Comparison of ENCODE assay signal across 26 cellular contexts in the genomic region with DNA sequence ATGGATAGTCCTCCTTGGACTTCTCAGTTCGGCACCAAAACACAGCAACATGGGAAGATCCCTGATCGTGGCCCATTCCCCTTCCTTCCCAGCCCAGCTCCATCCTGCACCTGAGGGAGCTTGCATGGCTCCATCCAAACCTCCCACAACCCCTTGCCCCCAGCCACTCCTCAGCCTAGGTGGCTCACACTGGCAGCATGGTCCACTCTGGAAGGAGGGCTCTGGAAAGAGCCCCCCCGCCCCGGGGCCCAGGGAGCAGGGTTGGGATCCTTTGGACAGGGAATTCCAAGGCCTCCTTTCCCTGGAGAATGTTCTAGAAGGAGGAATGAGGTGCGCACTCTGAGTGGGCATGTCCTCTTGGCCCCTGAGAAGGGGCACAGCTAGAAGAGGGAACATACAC.
"Had no signal": no experiment of that assay in that cellular context is flagged by ENCODE, and none has a peak within 500 bp of the region (broad histone marks: within the 10 kb centered on the region; RNA-seq: fewer than 3 reads in every experiment).

No MANE protein-coding gene starts in this region.

- H3K9ac ChIP-seq: parathyroid adenoma had no signal

- DNase-seq: hippocampal formation; kidney; left colon; left lung; mesendoderm; midbrain; mucosa of descending colon; naive thymus-derived CD4-positive, alpha-beta T cell; nucleus accumbens; stimulated activated CD4-positive, alpha-beta T cell treated with anti-CD3 and anti-CD28 coated beads, Interleukin-12 subunit alpha, Interleukin-12 subunit beta, amount 100 ng/mL, for 4 hours; stimulated activated CD4-positive, alpha-beta T cell treated with anti-CD3 and anti-CD28 coated beads, Interleukin-15, amount 100 ng/mL, for 24 hours; stimulated activated CD4-positive, alpha-beta T cell treated with anti-CD3 and anti-CD28 coated beads, Interleukin-2, amount 100 ng/mL, for 24 hours; stimulated activated CD4-positive, alpha-beta T cell treated with anti-CD3 and anti-CD28 coated beads, Interleukin-4, amount 100 ng/mL, for 1 hour; stimulated activated naive CD4-positive, alpha-beta T cell treated with Interleukin-2 at 50 U/mL for 16 hours; stimulated activated naive CD8-positive, alpha-beta T cell treated with anti-CD3 and anti-CD28 coated beads, Interleukin-15, amount 100 ng/mL, for 72 hours; substantia nigra; uterus had no signal

- H3K27me3 ChIP-seq: left lung, right atrium auricular region, tibial nerve, uterus had no signal

- H3K4me3 ChIP-seq: left lung, lung, mucosa of descending colon, right atrium auricular region, skin epidermis, tibial nerve, uterus had no signal

- H3K36me3 Mint-ChIP-seq: naive thymus-derived CD4-positive, alpha-beta T cell; natural killer cell treated with Interleukin-12 subunit alpha and Interleukin-12 subunit beta and Interleukin-15 and Interleukin-18, amount 100 ng/mL, for 72 hours had no signal

- H3K9me3 Mint-ChIP-seq: natural killer cell treated with Interleukin-12 subunit alpha and Interleukin-12 subunit beta and Interleukin-15 and Interleukin-18, amount 100 ng/mL, for 72 hours had no signal

- H3K36me3 ChIP-seq: left lung, right atrium auricular region, tibial nerve, uterus had no signal

- H3K4me3 Mint-ChIP-seq: naive thymus-derived CD4-positive, alpha-beta T cell; natural killer cell treated with Interleukin-12 subunit alpha and Interleukin-12 subunit beta and Interleukin-15 and Interleukin-18, amount 100 ng/mL, for 72 hours; stimulated activated naive CD8-positive, alpha-beta T cell treated with anti-CD3 and anti-CD28 coated beads, Interleukin-15, amount 100 ng/mL, for 72 hours; type B pancreatic cell had no signal

- H3K4me1 ChIP-seq: left lung, parathyroid adenoma, tibial nerve had no signal

- H2AFZ ChIP-seq: parathyroid adenoma had no signal

- H3K27me3 Mint-ChIP-seq: progenitor cell of endocrine pancreas, type B pancreatic cell had no signal

- H3K27ac Mint-ChIP-seq: naive thymus-derived CD4-positive, alpha-beta T cell; natural killer cell treated with Interleukin-12 subunit alpha and Interleukin-12 subunit beta and Interleukin-15 and Interleukin-18, amount 100 ng/mL, for 72 hours; progenitor cell of endocrine pancreas; stimulated activated naive CD8-positive, alpha-beta T cell treated with anti-CD3 and anti-CD28 coated beads, Interleukin-15, amount 100 ng/mL, for 72 hours; type B pancreatic cell had no signal

- H3K9me3 ChIP-seq: left lung, mucosa of descending colon, right atrium auricular region, tibial nerve, uterus had no signal

- H3K27ac ChIP-seq: left lung, parathyroid adenoma, right atrium auricular region, skin epidermis, tibial nerve, uterus had no signal

- ATAC-seq: left colon; left lung; mucosa of descending colon; naive thymus-derived CD4-positive, alpha-beta T cell; natural killer cell treated with Interleukin-12 subunit alpha and Interleukin-12 subunit beta and Interleukin-15 and Interleukin-18, amount 100 ng/mL, for 72 hours; sciatic nerve; stimulated activated naive CD8-positive, alpha-beta T cell treated with anti-CD3 and anti-CD28 coated beads, Interleukin-15, amount 100 ng/mL, for 72 hours had no signal
